Comparison of ENCODE assay signal across 14 cellular contexts in genomic region chr6:1182722-1183521, GRCh38.
"Had no signal": no experiment of that assay in that cellular context is flagged by ENCODE, and none has a peak within 500 bp of the region (broad histone marks: within the 10 kb centered on the region; RNA-seq: fewer than 3 reads in every experiment).

No MANE protein-coding gene starts in this region.

- H3K36me3 ChIP-seq: sigmoid colon, thyroid gland, vagina had no signal

- DNase-seq: activated CD4-positive, alpha-beta T cell treated with anti-CD3 and anti-CD28 coated beads, Interleukin-2, amount 50 U/mL, for 1 hour; activated CD8-positive, alpha-beta memory T cell treated with anti-CD3 and anti-CD28 coated beads for 24 hours; activated naive CD4-positive, alpha-beta T cell; cerebellar nuclear complex; effector memory CD4-positive, alpha-beta T cell; hippocampal formation; kidney; sigmoid colon; stimulated activated CD4-positive, alpha-beta T cell treated with anti-CD3 and anti-CD28 coated beads, Interleukin-1b, Interleukin-23, amount 100 ng/mL, for 48 hours; SW 1271; thyroid gland had no signal

- H3K27ac ChIP-seq: epithelial cell of prostate, sigmoid colon, thyroid gland, vagina had no signal

- H3K4me3 Mint-ChIP-seq: activated T-helper 1 cell treated with anti-CD3 and anti-CD28 coated beads, Interleukin-12 subunit alpha, Interleukin-12 subunit beta, Interleukin-2, Interleukin-4 antibody, amounts not matched to agents 30 ng/mL and 10 ng/mL and 1 ng/mL, durations not matched to agents 14 hours and 24 hours and 36 hours had no signal

- H3K27ac Mint-ChIP-seq: activated T-helper 1 cell treated with anti-CD3 and anti-CD28 coated beads, Interleukin-12 subunit alpha, Interleukin-12 subunit beta, Interleukin-2, Interleukin-4 antibody, amounts not matched to agents 30 ng/mL and 10 ng/mL and 1 ng/mL, durations not matched to agents 14 hours and 24 hours and 36 hours had no signal

- H3K9me3 ChIP-seq: sigmoid colon, thyroid gland, vagina had no signal

- H3K9me3 Mint-ChIP-seq: activated T-helper 1 cell treated with anti-CD3 and anti-CD28 coated beads, Interleukin-12 subunit alpha, Interleukin-12 subunit beta, Interleukin-2, Interleukin-4 antibody, amounts not matched to agents 30 ng/mL and 10 ng/mL and 1 ng/mL, durations not matched to agents 14 hours and 24 hours and 36 hours had no signal

- H3K4me3 ChIP-seq: sigmoid colon, thyroid gland, vagina had no signal

- H3K27me3 ChIP-seq: sigmoid colon, thyroid gland, vagina had no signal

- H3K4me1 ChIP-seq: sigmoid colon had no signal
